8 cellular contexts compared by ENCODE assay signal in genomic region chr3:105686324-105686897, GRCh38.
DNase-seq lines count a peak whose midpoint lies in the region; ATAC-seq and TF ChIP-seq lines count a peak whose summit lies in the region.

No MANE protein-coding gene starts in this region.

- no peak overlapping the region for H3K4me3 ChIP-seq in KMS-11 (IDR thresholded peaks at IDR 0.05; ENCODE audit: insufficient read depth, low read depth, low read length)
- no peak overlapping the region for H3K4me3 ChIP-seq in astrocyte of the spinal cord (ENCODE audit: low read depth, low read length)
- H3K4me3 ChIP-seq in left lung = no peak overlapping the region

- H3K4me2 ChIP-seq in KMS-11 = no peak overlapping the region

- peak; percentile 78 for TF ChIP-seq CTCF in KMS-11 (conservative IDR thresholded peaks at IDR 0.05; ENCODE audit: low read depth, low read length)
- peak; percentile 73 for TF ChIP-seq CTCF in astrocyte of the spinal cord (IDR thresholded peaks at IDR 0.05; ENCODE audit: low read depth, low read length)
- peak; percentile 50 to 71 for TF ChIP-seq CTCF in left lung (IDR thresholded peaks at IDR 0.05)

- DNase-seq in NCI-H82 (lab: John Stamatoyannopoulos, UW) = peak; percentile 41
- DNase-seq in NCI-H82 treated with DMSO at 0.1 percent for 48 hours (lab: John Stamatoyannopoulos, UW; ENCODE audit: unreplicated experiment) = no peak
- peak; percentile 50 for DNase-seq in astrocyte of the spinal cord (ENCODE audit: low read depth, low spot score)
- no peak for DNase-seq in left lung
- no peak for DNase-seq in nucleus accumbens (lab: John Stamatoyannopoulos, UW)
- no peak for DNase-seq in GDM1 (lab: John Stamatoyannopoulos, UW)

- no peaks in the 10 kb centered on the region for H3K27me3 ChIP-seq in KMS-11 (ENCODE audit: insufficient read depth, low read depth)
- H3K27me3 ChIP-seq in left lung = no peaks in the 10 kb centered on the region

- H3K27ac ChIP-seq in KMS-11 (no peak overlapping the region), left lung (no peak overlapping the region)

- H3K9me3 ChIP-seq in left lung = no peaks in the 10 kb centered on the region

- H3K4me1 ChIP-seq in KMS-11 (ENCODE audit: low read depth, poor library complexity, severe bottlenecking) (no peaks in the 10 kb centered on the region), left lung (peaks cover 0 to 10% of the 10 kb centered on the region in 2 donors)

- no peaks in the 10 kb centered on the region for H3K79me2 ChIP-seq in KMS-11 (ENCODE audit: insufficient read depth, low read depth)

- H4K20me1 ChIP-seq in KMS-11 (ENCODE audit: insufficient read depth) = no peaks in the 10 kb centered on the region

- ATAC-seq in left lung = peak; percentile 71
- ATAC-seq in GM21526 (IDR thresholded peaks at IDR 0.05; ENCODE audit: low FRiP score, unreplicated experiment) = no peak

- intact Hi-C loops in left lung (cut with DNase I) = no loop called here

- in situ Hi-C loops in astrocyte of the spinal cord (cut with HindIII; ENCODE audit: low sequenced_read_pairs) = no loop called here

- no peak overlapping the region for H3K9ac ChIP-seq in KMS-11

- H3K36me3 ChIP-seq in KMS-11 (ENCODE audit: insufficient read depth) (no peaks in the 10 kb centered on the region), left lung (peaks cover 0 to 21% of the 10 kb centered on the region in 2 donors)

- no peak overlapping the region for H2AFZ ChIP-seq in KMS-11 (ENCODE audit: low read depth)

Comparison
In these comparisons a context has a peak if more than half of its experiments do, and no peak if none do; other contexts are left out.
1. DNase-seq: peak in NCI-H82 (single experiment) and astrocyte of the spinal cord (single experiment); none in NCI-H82 treated with DMSO at 0.1 percent for 48 hours (single experiment), left lung (0 of 2), nucleus accumbens (0 of 56) and GDM1 (single experiment).
2. Peak in every context shown above with its lines, with median percentiles within 50 percentile points of each other: CTCF ChIP-seq.